Comparison of ENCODE assay signal across 8 cellular contexts in the genomic region with DNA sequence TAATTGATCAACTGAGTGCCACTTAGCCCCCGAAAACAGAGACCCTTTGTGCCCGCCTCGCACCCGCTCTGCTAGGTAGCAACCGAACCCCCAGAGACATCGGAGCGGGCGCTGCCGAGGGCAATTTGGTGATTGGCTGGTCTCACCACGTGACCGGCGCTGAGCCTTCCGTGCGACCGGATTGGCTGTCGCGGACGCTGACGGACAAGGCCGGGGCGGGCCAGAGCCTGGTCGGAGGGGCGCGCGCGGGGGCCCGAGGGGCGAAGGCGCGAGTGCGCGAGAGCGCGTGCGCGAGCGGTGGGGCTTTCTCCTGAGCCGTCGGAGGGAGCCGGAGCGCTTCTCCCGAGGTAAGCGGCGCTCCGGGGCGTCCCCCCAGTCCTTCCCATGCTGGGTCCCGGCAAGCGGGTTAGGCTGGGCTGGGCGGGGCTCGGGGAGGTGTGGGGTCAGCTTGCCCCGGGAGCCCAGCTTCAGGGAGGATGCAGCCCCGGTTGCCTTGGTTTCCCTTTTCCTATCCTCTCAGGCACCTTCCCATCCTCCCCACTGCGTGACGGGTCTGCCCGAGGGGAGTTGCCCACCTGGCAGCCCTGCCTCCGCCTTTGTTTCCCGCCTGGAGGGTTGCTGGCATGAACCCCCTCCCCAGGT. TPM values are rescaled to one million over a fixed set of nuclear protein-coding genes. Genes with fewer than 3 reads are reported as not detected.
DNase-seq lines count a peak whose midpoint lies in the region; ATAC-seq and TF ChIP-seq lines count a peak whose summit lies in the region.

TMEM108 (plus strand) TSS at position 303 of the 642 bp plus-strand sequence.

- no peaks in the 10 kb centered on the region for H3K36me3 Mint-ChIP-seq in CD4-positive, alpha-beta memory T cell
- H3K36me3 Mint-ChIP-seq in immature natural killer cell, result peaks cover 0 to 4% (median 0%) of the 10 kb centered on the region in 3 donors

- no peak within 1 kb of the TSS for H3K27ac Mint-ChIP-seq in CD4-positive, alpha-beta memory T cell
- no peak within 1 kb of the TSS for H3K27ac Mint-ChIP-seq in immature natural killer cell

- H3K27me3 Mint-ChIP-seq in CD4-positive, alpha-beta memory T cell, result peaks cover 22 to 34% of the 10 kb centered on the region in 2 donors
- H3K27me3 Mint-ChIP-seq in immature natural killer cell (ENCODE audit: low read depth in 3 of 3), result peaks cover 9 to 25% (median 9%) of the 10 kb centered on the region in 3 donors

- DNase-seq in CD4-positive, alpha-beta memory T cell, result no peak
- DNase-seq in OCI-M1 (lab: John Stamatoyannopoulos, UW) (peak; percentile 93), cerebellar cortex (ENCODE audit: low spot score) (peak; percentile 89), immature natural killer cell (no peak), gastrocnemius medialis (peak; percentile 73 to 83), MV-4-11 (lab: John Stamatoyannopoulos, UW) (no peak)

- no peak within 1 kb of the TSS for H3K4me3 ChIP-seq in CD4-positive, alpha-beta memory T cell (ENCODE audit: low read length in 2 of 2)
- H3K4me3 ChIP-seq in gastrocnemius medialis, result peak within 1 kb of the TSS; percentile 81 to 91 (median 88)

- no peaks in the 10 kb centered on the region for H3K36me3 ChIP-seq in CD4-positive, alpha-beta memory T cell (ENCODE audit: insufficient read depth, low read length)
- H3K36me3 ChIP-seq in gastrocnemius medialis, result no peaks in the 10 kb centered on the region

- CTCF ChIA-PET in CD4-positive, alpha-beta memory T cell (lab: Charles Lee; ENCODE audit: partially characterized antibody), result no interaction called here

- peaks cover 2 to 16% (median 5%) of the 10 kb centered on the region in 4 donors for H3K4me1 Mint-ChIP-seq in CD4-positive, alpha-beta memory T cell
- peaks cover 1 to 5% of the 10 kb centered on the region in 2 donors for H3K4me1 Mint-ChIP-seq in immature natural killer cell

- peaks cover 8% of the 10 kb centered on the region for H3K27me3 ChIP-seq in CD4-positive, alpha-beta memory T cell (ENCODE audit: insufficient read depth, low read length)
- H3K27me3 ChIP-seq in gastrocnemius medialis, result no peaks in the 10 kb centered on the region

- intact Hi-C loops in CD4-positive, alpha-beta memory T cell (cut with micrococcal nuclease), result no loop called here
- intact Hi-C loops in gastrocnemius medialis (cut with DNase I; ENCODE audit: low total_unique reads), result loop anchor here (2.0 kb wide), 1 partner anchor 315 kb away; the partner anchor contains the start of gene NPHP3

- H3K4me3 Mint-ChIP-seq in CD4-positive, alpha-beta memory T cell, result peak within 1 kb of the TSS in 7 of 8 donors; percentile 30 to 66 (median 52)
- peak within 1 kb of the TSS; percentile 27 to 64 (median 50) for H3K4me3 Mint-ChIP-seq in immature natural killer cell

- H3K9me3 Mint-ChIP-seq in CD4-positive, alpha-beta memory T cell, result peaks cover 0 to 6% (median 1%) of the 10 kb centered on the region in 8 donors
- peaks cover 0 to 5% (median 0%) of the 10 kb centered on the region in 6 donors for H3K9me3 Mint-ChIP-seq in immature natural killer cell

- POLR2A ChIA-PET in CD4-positive, alpha-beta memory T cell (lab: Charles Lee; ENCODE audit: partially characterized antibody), result no interaction called here

- no peak for TF ChIP-seq CTCF in gastrocnemius medialis (IDR thresholded peaks at IDR 0.05 in 4 of 5, conservative IDR thresholded peaks at IDR 0.05 in 1 of 5)

- in situ Hi-C loops in gastrocnemius medialis (cut with MboI; ENCODE audit: low sequenced_read_pairs in 4 of 4), result loop anchor here in 3 of 4 donors (25.0 kb wide), 2 partner anchors 301 to 349 kb away; no protein-coding TSS in a partner anchor

- H3K9me3 ChIP-seq in CD4-positive, alpha-beta memory T cell (ENCODE audit: control insufficient read depth in 1 of 2, low read length in 2 of 2), result no peaks in the 10 kb centered on the region
- no peaks in the 10 kb centered on the region for H3K9me3 ChIP-seq in gastrocnemius medialis

- TF ChIP-seq POLR2A in gastrocnemius medialis (IDR thresholded peaks at IDR 0.05), result peak; percentile 13 to 34

- peak; percentile 59 for ATAC-seq in HG03354 (IDR thresholded peaks at IDR 0.05; ENCODE audit: poor library complexity, severe bottlenecking, unreplicated experiment)
- peak; percentile 84 to 90 for ATAC-seq in gastrocnemius medialis
- no peak for ATAC-seq in HG03139 (IDR thresholded peaks at IDR 0.05; ENCODE audit: unreplicated experiment)

- no peak within 1 kb of the TSS for H3K27ac ChIP-seq in CD4-positive, alpha-beta memory T cell (ENCODE audit: low read depth, low read length)
- H3K27ac ChIP-seq in gastrocnemius medialis, result peak within 1 kb of the TSS; percentile 71 to 81 (median 78)

- no peaks in the 10 kb centered on the region for H3K4me1 ChIP-seq in CD4-positive, alpha-beta memory T cell (ENCODE audit: insufficient read depth, low read length)
- peaks cover 10 to 27% of the 10 kb centered on the region in 2 donors for H3K4me1 ChIP-seq in gastrocnemius medialis

RNA-seq across cellular contexts. Expression of gene TMEM108, which starts in this region (rescaled TPM):
- total RNA-seq in CD4-positive, alpha-beta memory T cell, result not detected
- polyA plus RNA-seq in CD4-positive, alpha-beta memory T cell, result not detected
- under 1 TPM in 1 of 3 donors, not detected in 2; 0.16 TPM for polyA plus RNA-seq in immature natural killer cell
- 1 to 10 TPM; 1.1 to 3.7 (median 2.4) TPM for total RNA-seq in gastrocnemius medialis

Comparison
In these comparisons a context has a peak if more than half of its experiments do, and no peak if none do; other contexts are left out.
1. DNase-seq: peak in OCI-M1 (single experiment), cerebellar cortex (single experiment) and gastrocnemius medialis (2 of 2); none in CD4-positive, alpha-beta memory T cell (0 of 5), immature natural killer cell (0 of 3) and MV-4-11 (single experiment).
2. H3K4me3 ChIP-seq: peak in gastrocnemius medialis (4 of 4); none in CD4-positive, alpha-beta memory T cell (0 of 2).